1 cellular context compared by ENCODE assay signal in genomic region chr17:81349397-81350319, GRCh38.
TF ChIP-seq lines count a peak whose summit lies in the region.

No MANE protein-coding gene starts in this region.

TF ChIP-seq in K562, 482 proteins besides CTCF, POLR2A, EP300 and RAD21 (continued from another document and continues in another):
- no peak for TF ChIP-seq MLX (CRISPR knock-in tag; conservative IDR thresholded peaks at IDR 0.05)
- TF ChIP-seq HMG20A (CRISPR knock-in tag; conservative IDR thresholded peaks at IDR 0.05): no peak
- no peak for TF ChIP-seq ARID2 (IDR thresholded peaks at IDR 0.05)
- TF ChIP-seq ATF3 (IDR thresholded peaks at IDR 0.05): peak; percentile 79
- TF ChIP-seq ATF3 (CRISPR knock-in tag; conservative IDR thresholded peaks at IDR 0.05): peak; percentile 91
- no peak for TF ChIP-seq RHOXF2B (CRISPR knock-in tag; conservative IDR thresholded peaks at IDR 0.05)
- TF ChIP-seq MBD2 (IDR thresholded peaks at IDR 0.05; ENCODE audit: borderline replicate concordance, low read depth): peak; percentile 68; the same call in 1 of the 2 replicates
- TF ChIP-seq NFE2 (IDR thresholded peaks at IDR 0.05; ENCODE audit: low read depth): peak; percentile 41
- no peak for TF ChIP-seq SLC30A9 (CRISPR knock-in tag; IDR thresholded peaks at IDR 0.05)
- TF ChIP-seq THRAP3 (IDR thresholded peaks at IDR 0.05; ENCODE audit: borderline replicate concordance): 0 out of 2 replicates have a peak, but pooled peaks have one; percentile 25
- TF ChIP-seq FOXO4 (CRISPR knock-in tag; IDR thresholded peaks at IDR 0.05): no peak
- TF ChIP-seq CBFA2T2 (conservative IDR thresholded peaks at IDR 0.05): peak; percentile 29; the same call in 1 of the 2 replicates
- TF ChIP-seq BCOR (IDR thresholded peaks at IDR 0.05): no peak; the same call in 1 of the 2 replicates
- no peak for TF ChIP-seq TCFL5 (CRISPR knock-in tag; conservative IDR thresholded peaks at IDR 0.05)
- peak; percentile 89; the same call in 1 of the 2 replicates for TF ChIP-seq PTBP1 (IDR thresholded peaks at IDR 0.05; ENCODE audit: low read depth, low read length)
- no peak for TF ChIP-seq IRF2 (CRISPR knock-in tag; IDR thresholded peaks at IDR 0.05)
- no peak for TF ChIP-seq MIER1 (IDR thresholded peaks at IDR 0.05; ENCODE audit: low read depth)
- no peak for TF ChIP-seq IFI16 (CRISPR knock-in tag; IDR thresholded peaks at IDR 0.05)
- TF ChIP-seq MAX (CRISPR knock-in tag; IDR thresholded peaks at IDR 0.05): peak; percentile 83
- TF ChIP-seq HDAC2 (IDR thresholded peaks at IDR 0.05): no peak; the same call in 1 of the 2 replicates
- TF ChIP-seq ZNF212 (CRISPR knock-in tag; IDR thresholded peaks at IDR 0.05): no peak
- TF ChIP-seq HNRNPLL (IDR thresholded peaks at IDR 0.05; ENCODE audit: low read depth, low read length, poor library complexity, severe bottlenecking): peak; percentile 38
- no peak for TF ChIP-seq ETS2 (tag; IDR thresholded peaks at IDR 0.05; ENCODE audit: borderline replicate concordance, poor library complexity, severe bottlenecking)
- TF ChIP-seq ASH1L (IDR thresholded peaks at IDR 0.05; ENCODE audit: borderline replicate concordance, low read depth, partially characterized antibody): no peak
- TF ChIP-seq ZBTB9 (CRISPR knock-in tag; IDR thresholded peaks at IDR 0.05): 0 out of 2 replicates have a peak, but pooled peaks have one; percentile 30
- TF ChIP-seq, protein P1, sequence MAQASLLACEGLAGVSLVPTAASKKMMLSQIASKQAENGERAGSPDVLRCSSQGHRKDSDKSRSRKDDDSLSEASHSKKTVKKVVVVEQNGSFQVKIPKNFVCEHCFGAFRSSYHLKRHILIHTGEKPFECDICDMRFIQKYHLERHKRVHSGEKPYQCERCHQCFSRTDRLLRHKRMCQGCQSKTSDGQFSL (CRISPR knock-in tag; IDR thresholded peaks at IDR 0.05): no peak
- TF ChIP-seq, protein P1 (tag; IDR thresholded peaks at IDR 0.05): no peak
- no peak for TF ChIP-seq ZNF347 (CRISPR knock-in tag; IDR thresholded peaks at IDR 0.05; ENCODE audit: low read depth)
- TF ChIP-seq, protein P2, sequence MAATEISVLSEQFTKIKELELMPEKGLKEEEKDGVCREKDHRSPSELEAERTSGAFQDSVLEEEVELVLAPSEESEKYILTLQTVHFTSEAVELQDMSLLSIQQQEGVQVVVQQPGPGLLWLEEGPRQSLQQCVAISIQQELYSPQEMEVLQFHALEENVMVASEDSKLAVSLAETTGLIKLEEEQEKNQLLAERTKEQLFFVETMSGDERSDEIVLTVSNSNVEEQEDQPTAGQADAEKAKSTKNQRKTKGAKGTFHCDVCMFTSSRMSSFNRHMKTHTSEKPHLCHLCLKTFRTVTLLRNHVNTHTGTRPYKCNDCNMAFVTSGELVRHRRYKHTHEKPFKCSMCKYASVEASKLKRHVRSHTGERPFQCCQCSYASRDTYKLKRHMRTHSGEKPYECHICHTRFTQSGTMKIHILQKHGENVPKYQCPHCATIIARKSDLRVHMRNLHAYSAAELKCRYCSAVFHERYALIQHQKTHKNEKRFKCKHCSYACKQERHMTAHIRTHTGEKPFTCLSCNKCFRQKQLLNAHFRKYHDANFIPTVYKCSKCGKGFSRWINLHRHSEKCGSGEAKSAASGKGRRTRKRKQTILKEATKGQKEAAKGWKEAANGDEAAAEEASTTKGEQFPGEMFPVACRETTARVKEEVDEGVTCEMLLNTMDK (IDR thresholded peaks at IDR 0.05; ENCODE audit: borderline replicate concordance, insufficient read depth, low read depth, low read length, poor library complexity, severe bottlenecking): no peak
- TF ChIP-seq, protein P3, sequence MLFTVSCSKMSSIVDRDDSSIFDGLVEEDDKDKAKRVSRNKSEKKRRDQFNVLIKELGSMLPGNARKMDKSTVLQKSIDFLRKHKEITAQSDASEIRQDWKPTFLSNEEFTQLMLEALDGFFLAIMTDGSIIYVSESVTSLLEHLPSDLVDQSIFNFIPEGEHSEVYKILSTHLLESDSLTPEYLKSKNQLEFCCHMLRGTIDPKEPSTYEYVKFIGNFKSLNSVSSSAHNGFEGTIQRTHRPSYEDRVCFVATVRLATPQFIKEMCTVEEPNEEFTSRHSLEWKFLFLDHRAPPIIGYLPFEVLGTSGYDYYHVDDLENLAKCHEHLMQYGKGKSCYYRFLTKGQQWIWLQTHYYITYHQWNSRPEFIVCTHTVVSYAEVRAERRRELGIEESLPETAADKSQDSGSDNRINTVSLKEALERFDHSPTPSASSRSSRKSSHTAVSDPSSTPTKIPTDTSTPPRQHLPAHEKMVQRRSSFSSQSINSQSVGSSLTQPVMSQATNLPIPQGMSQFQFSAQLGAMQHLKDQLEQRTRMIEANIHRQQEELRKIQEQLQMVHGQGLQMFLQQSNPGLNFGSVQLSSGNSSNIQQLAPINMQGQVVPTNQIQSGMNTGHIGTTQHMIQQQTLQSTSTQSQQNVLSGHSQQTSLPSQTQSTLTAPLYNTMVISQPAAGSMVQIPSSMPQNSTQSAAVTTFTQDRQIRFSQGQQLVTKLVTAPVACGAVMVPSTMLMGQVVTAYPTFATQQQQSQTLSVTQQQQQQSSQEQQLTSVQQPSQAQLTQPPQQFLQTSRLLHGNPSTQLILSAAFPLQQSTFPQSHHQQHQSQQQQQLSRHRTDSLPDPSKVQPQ (CRISPR knock-in tag; IDR thresholded peaks at IDR 0.05; ENCODE audit: borderline replicate concordance): no peak
- no peak for TF ChIP-seq ZNF232 (CRISPR knock-in tag; IDR thresholded peaks at IDR 0.05)
- peak; percentile 59; the same call in 1 of the 2 replicates for TF ChIP-seq TEAD4 (IDR thresholded peaks at IDR 0.05; ENCODE audit: low read length)
- TF ChIP-seq TEAD4 (CRISPR knock-in tag; IDR thresholded peaks at IDR 0.05; ENCODE audit: borderline replicate concordance): no peak
- TF ChIP-seq RUNX1 (IDR thresholded peaks at IDR 0.05; ENCODE audit: low read depth): no peak
- no peak for TF ChIP-seq ZBTB8A (IDR thresholded peaks at IDR 0.05; ENCODE audit: partially characterized antibody)
- no peak for TF ChIP-seq ZNF561 (CRISPR knock-in tag; conservative IDR thresholded peaks at IDR 0.05)
- no peak for TF ChIP-seq ZNF445 (CRISPR knock-in tag; IDR thresholded peaks at IDR 0.05; ENCODE audit: low read depth)
- no peak for TF ChIP-seq TARDBP (IDR thresholded peaks at IDR 0.05)
- TF ChIP-seq, protein P4, sequence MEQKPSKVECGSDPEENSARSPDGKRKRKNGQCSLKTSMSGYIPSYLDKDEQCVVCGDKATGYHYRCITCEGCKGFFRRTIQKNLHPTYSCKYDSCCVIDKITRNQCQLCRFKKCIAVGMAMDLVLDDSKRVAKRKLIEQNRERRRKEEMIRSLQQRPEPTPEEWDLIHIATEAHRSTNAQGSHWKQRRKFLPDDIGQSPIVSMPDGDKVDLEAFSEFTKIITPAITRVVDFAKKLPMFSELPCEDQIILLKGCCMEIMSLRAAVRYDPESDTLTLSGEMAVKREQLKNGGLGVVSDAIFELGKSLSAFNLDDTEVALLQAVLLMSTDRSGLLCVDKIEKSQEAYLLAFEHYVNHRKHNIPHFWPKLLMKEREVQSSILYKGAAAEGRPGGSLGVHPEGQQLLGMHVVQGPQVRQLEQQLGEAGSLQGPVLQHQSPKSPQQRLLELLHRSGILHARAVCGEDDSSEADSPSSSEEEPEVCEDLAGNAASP (IDR thresholded peaks at IDR 0.05): no peak
- TF ChIP-seq MTA3 (IDR thresholded peaks at IDR 0.05; ENCODE audit: borderline replicate concordance): peak; percentile 86
- TF ChIP-seq JUNB (CRISPR knock-in tag; conservative IDR thresholded peaks at IDR 0.05): no peak
- TF ChIP-seq GTF2A2 (tag; IDR thresholded peaks at IDR 0.05): peak; percentile 82
- peak; percentile 39 for TF ChIP-seq NFIC (IDR thresholded peaks at IDR 0.05)
- peak; percentile 56; the same call in 1 of the 2 replicates for TF ChIP-seq ZNF263 (CRISPR knock-in tag; IDR thresholded peaks at IDR 0.05; ENCODE audit: borderline replicate concordance)
- TF ChIP-seq POLR2AphosphoS5 (IDR thresholded peaks at IDR 0.05; ENCODE audit: control insufficient read depth, insufficient read depth, low read depth, low read length): peak; percentile 98
- peak; percentile 38; the same call in 1 of the 2 replicates for TF ChIP-seq NR4A1 (CRISPR knock-in tag; IDR thresholded peaks at IDR 0.05)
- TF ChIP-seq NR4A1 (tag; IDR thresholded peaks at IDR 0.05): peak; percentile 82
- TF ChIP-seq SMAD1 (IDR thresholded peaks at IDR 0.05; ENCODE audit: low read depth, low read length, partially characterized antibody): peak; percentile 81
- TF ChIP-seq TAL1 (IDR thresholded peaks at IDR 0.05): no peak
- TF ChIP-seq PRPF4 (IDR thresholded peaks at IDR 0.05; ENCODE audit: insufficient read depth, low read depth, low read length, poor library complexity, severe bottlenecking): no peak
- TF ChIP-seq CEBPG (CRISPR knock-in tag; IDR thresholded peaks at IDR 0.05): no peak
- TF ChIP-seq CEBPG (tag; conservative IDR thresholded peaks at IDR 0.05 in 1 of 2, IDR thresholded peaks at IDR 0.05 in 1 of 2): no peak
- no peak for TF ChIP-seq TRIM25 (IDR thresholded peaks at IDR 0.05; ENCODE audit: borderline replicate concordance)
- TF ChIP-seq, protein P5, sequence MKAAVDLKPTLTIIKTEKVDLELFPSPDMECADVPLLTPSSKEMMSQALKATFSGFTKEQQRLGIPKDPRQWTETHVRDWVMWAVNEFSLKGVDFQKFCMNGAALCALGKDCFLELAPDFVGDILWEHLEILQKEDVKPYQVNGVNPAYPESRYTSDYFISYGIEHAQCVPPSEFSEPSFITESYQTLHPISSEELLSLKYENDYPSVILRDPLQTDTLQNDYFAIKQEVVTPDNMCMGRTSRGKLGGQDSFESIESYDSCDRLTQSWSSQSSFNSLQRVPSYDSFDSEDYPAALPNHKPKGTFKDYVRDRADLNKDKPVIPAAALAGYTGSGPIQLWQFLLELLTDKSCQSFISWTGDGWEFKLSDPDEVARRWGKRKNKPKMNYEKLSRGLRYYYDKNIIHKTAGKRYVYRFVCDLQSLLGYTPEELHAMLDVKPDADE (conservative IDR thresholded peaks at IDR 0.05; ENCODE audit: control insufficient read depth, low read depth, low read length): peak; percentile 68; the same call in 1 of the 2 replicates
- TF ChIP-seq TOE1 (IDR thresholded peaks at IDR 0.05; ENCODE audit: borderline replicate concordance): 0 out of 2 replicates have a peak, but pooled peaks have one; percentile 51
- no peak; the same call in 1 of the 2 replicates for TF ChIP-seq TOE1 (CRISPR knock-in tag; IDR thresholded peaks at IDR 0.05; ENCODE audit: borderline replicate concordance, low read depth)
- TF ChIP-seq TAF1 (IDR thresholded peaks at IDR 0.05; ENCODE audit: control insufficient read depth, extremely low read depth, insufficient read depth, low read length, severe bottlenecking): peak; percentile 80
